ENCODE assay signal across 12 cellular contexts in genomic region chr7:43753843-43754242, GRCh38.
"Had no signal": no experiment of that assay in that cellular context is flagged by ENCODE, and none has a peak within 500 bp of the region (broad histone marks: within the 10 kb centered on the region; RNA-seq: fewer than 3 reads in every experiment).

No MANE protein-coding gene starts in this region.

- H3K36me3 ChIP-seq: colonic mucosa, spleen, tibial artery, WERI-Rb-1 had no signal

- H3K4me1 ChIP-seq: colonic mucosa, tibial artery had no signal

- H3K27ac ChIP-seq: colonic mucosa, spleen, tibial artery, WERI-Rb-1 had no signal

- H3K27me3 ChIP-seq: colonic mucosa, spleen, tibial artery had no signal

- H3K9me3 ChIP-seq: colonic mucosa, spleen, tibial artery had no signal

- H3K4me3 ChIP-seq: colonic mucosa, spleen, tibial artery had no signal

- DNase-seq: activated CD4-positive, alpha-beta memory T cell treated with anti-CD3 and anti-CD28 coated beads for 36 hours; activated naive CD4-positive, alpha-beta T cell treated with Interleukin-2 at 50 U/mL for 16 hours; activated T-cell treated with anti-CD3 and anti-CD28 coated beads, Interleukin-2, amount 50 U/mL, for 1 hour; central memory CD4-positive, alpha-beta T cell; colonic mucosa; left ventricle myocardium superior; nephron progenitor cell; nucleus accumbens; spleen; stimulated activated naive CD4-positive, alpha-beta T cell treated with Interleukin-2 at 50 U/mL for 16 hours; WERI-Rb-1 had no signal
